Comparison of ENCODE assay signal across 1 cellular context in the genomic region with DNA sequence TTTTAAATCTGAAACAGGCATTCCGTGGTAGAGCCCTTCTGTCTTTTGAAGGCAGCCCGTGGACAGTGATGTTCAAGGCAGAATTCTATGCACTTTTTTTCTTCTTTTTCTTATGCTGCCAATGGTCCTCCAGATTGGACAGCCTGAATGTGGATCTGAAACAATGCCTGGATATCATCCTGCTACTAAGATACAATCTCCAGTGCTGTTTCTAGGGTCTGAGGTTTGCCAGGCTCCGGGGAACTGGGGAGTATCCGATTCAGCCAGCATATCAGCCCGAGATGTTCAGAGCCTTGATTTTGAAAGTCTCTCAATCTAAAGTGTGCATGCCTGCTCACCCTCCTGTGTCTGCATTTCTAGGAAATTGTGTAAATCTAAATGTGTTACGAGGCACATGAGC.
TF ChIP-seq lines count a peak whose summit lies in the region.

No MANE protein-coding gene starts in this region.

TF ChIP-seq in SK-N-SH, 30 proteins besides CTCF, POLR2A, EP300 and RAD21 (continued from another document):
- TF ChIP-seq RCOR1 (IDR thresholded peaks at IDR 0.05; ENCODE audit: low read length) (peak; percentile 95), MXI1 (IDR thresholded peaks at IDR 0.05; ENCODE audit: low read depth, low read length) (peak; percentile 64; the same call in 1 of the 2 replicates), ELF1 (IDR thresholded peaks at IDR 0.05) (no peak), TCF12 (IDR thresholded peaks at IDR 0.05) (peak; percentile 41; the same call in 1 of the 2 replicates), TAF1 (IDR thresholded peaks at IDR 0.05; ENCODE audit: borderline replicate concordance, low read depth, low read length) (no peak), MEF2A (IDR thresholded peaks at IDR 0.05; ENCODE audit: borderline replicate concordance, low read depth) (no peak), GABPA (IDR thresholded peaks at IDR 0.05; ENCODE audit: low read depth) (no peak), GATA2 (CRISPR knock-in tag; IDR thresholded peaks at IDR 0.05) (peak; percentile 98), RFX5 (IDR thresholded peaks at IDR 0.05; ENCODE audit: low read length) (no peak), FOSL2 (IDR thresholded peaks at IDR 0.05; ENCODE audit: borderline replicate concordance, low read depth) (no peak), SIN3A (IDR thresholded peaks at IDR 0.05; ENCODE audit: borderline replicate concordance, low read depth, low read length) (no peak), RXRA (IDR thresholded peaks at IDR 0.05; ENCODE audit: borderline replicate concordance, low read depth) (no peak)
- TF ChIP-seq, protein P1, sequence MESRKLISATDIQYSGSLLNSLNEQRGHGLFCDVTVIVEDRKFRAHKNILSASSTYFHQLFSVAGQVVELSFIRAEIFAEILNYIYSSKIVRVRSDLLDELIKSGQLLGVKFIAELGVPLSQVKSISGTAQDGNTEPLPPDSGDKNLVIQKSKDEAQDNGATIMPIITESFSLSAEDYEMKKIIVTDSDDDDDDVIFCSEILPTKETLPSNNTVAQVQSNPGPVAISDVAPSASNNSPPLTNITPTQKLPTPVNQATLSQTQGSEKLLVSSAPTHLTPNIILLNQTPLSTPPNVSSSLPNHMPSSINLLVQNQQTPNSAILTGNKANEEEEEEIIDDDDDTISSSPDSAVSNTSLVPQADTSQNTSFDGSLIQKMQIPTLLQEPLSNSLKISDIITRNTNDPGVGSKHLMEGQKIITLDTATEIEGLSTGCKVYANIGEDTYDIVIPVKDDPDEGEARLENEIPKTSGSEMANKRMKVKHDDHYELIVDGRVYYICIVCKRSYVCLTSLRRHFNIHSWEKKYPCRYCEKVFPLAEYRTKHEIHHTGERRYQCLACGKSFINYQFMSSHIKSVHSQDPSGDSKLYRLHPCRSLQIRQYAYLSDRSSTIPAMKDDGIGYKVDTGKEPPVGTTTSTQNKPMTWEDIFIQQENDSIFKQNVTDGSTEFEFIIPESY (IDR thresholded peaks at IDR 0.05; ENCODE audit: borderline replicate concordance, low read depth), result no peak
- TF ChIP-seq, protein P2, sequence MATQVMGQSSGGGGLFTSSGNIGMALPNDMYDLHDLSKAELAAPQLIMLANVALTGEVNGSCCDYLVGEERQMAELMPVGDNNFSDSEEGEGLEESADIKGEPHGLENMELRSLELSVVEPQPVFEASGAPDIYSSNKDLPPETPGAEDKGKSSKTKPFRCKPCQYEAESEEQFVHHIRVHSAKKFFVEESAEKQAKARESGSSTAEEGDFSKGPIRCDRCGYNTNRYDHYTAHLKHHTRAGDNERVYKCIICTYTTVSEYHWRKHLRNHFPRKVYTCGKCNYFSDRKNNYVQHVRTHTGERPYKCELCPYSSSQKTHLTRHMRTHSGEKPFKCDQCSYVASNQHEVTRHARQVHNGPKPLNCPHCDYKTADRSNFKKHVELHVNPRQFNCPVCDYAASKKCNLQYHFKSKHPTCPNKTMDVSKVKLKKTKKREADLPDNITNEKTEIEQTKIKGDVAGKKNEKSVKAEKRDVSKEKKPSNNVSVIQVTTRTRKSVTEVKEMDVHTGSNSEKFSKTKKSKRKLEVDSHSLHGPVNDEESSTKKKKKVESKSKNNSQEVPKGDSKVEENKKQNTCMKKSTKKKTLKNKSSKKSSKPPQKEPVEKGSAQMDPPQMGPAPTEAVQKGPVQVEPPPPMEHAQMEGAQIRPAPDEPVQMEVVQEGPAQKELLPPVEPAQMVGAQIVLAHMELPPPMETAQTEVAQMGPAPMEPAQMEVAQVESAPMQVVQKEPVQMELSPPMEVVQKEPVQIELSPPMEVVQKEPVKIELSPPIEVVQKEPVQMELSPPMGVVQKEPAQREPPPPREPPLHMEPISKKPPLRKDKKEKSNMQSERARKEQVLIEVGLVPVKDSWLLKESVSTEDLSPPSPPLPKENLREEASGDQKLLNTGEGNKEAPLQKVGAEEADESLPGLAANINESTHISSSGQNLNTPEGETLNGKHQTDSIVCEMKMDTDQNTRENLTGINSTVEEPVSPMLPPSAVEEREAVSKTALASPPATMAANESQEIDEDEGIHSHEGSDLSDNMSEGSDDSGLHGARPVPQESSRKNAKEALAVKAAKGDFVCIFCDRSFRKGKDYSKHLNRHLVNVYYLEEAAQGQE (IDR thresholded peaks at IDR 0.05; ENCODE audit: low read depth, low read length), result no peak
- TF ChIP-seq, protein P3, sequence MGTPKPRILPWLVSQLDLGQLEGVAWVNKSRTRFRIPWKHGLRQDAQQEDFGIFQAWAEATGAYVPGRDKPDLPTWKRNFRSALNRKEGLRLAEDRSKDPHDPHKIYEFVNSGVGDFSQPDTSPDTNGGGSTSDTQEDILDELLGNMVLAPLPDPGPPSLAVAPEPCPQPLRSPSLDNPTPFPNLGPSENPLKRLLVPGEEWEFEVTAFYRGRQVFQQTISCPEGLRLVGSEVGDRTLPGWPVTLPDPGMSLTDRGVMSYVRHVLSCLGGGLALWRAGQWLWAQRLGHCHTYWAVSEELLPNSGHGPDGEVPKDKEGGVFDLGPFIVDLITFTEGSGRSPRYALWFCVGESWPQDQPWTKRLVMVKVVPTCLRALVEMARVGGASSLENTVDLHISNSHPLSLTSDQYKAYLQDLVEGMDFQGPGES (IDR thresholded peaks at IDR 0.05; ENCODE audit: low read depth, low read length), result no peak
TF ChIP-seq in SK-N-SH: peak in this region for 8.
